In genomic region chr10:5544216-5544805, GRCh38 we compare ENCODE assay signal across 1 cellular context.
TF ChIP-seq lines count a peak whose summit lies in the region.

No MANE protein-coding gene starts in this region.

TF ChIP-seq in K562, 482 proteins besides CTCF, POLR2A, EP300 and RAD21:
- no peak for TF ChIP-seq FOXP4 (CRISPR knock-in tag; IDR thresholded peaks at IDR 0.05; ENCODE audit: borderline replicate concordance)
- TF ChIP-seq FOXM1 (IDR thresholded peaks at IDR 0.05; ENCODE audit: low read depth), result no peak
- TF ChIP-seq FOXM1 (CRISPR knock-in tag; IDR thresholded peaks at IDR 0.05; ENCODE audit: low read depth), result no peak
- TF ChIP-seq NCOA4 (IDR thresholded peaks at IDR 0.05; ENCODE audit: partially characterized antibody), result no peak
- no peak for TF ChIP-seq RNF219 (CRISPR knock-in tag; IDR thresholded peaks at IDR 0.05)
- no peak for TF ChIP-seq CC2D1A (IDR thresholded peaks at IDR 0.05)
TF ChIP-seq in K562: peak in this region for 0.
